In the genomic region with DNA sequence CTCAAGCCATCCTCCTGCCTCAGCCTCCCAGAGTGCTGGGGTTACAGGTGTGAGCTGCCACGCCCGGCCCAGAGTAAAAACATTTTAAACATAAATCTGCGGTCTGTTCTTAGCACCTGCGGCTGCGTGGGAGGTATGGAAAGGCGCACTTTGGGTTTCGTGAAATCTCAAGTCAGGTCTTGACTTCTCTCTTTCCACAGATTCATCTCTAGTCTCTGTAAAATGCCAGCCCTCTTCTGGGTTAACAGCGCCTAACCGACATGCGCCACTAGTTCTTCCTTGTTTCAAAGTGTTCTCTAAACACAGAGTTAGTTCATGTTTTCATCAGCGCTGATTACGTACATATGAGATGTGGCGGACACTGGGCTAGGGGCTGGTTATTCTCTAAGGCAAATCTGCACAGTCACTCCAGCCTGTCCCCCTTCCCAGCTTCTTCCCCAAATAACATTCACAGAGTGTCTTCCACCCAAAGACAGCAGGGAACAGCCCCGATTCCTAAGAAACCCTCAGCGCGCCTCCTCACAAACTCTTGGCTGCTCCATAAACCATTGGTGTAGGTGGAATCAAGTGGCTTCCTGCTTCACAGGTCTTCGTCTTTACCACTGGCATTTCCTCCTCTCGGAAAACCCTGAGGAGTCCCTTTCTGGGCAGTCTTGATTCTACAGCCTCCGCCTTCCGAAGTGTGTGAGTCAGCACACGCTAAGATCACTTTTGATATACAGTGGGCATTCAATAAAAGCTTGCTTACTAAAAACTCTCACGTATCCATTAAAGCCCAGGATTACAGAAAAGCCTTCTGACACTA, we compare ENCODE assay signal across 8 cellular contexts. TPM values are rescaled to one million over a fixed set of nuclear protein-coding genes. Genes with fewer than 3 reads are reported as not detected.
DNase-seq lines count a peak whose midpoint lies in the region; ATAC-seq and TF ChIP-seq lines count a peak whose summit lies in the region.

No MANE protein-coding gene starts in this region.

- TF ChIP-seq POLR2A in adrenal gland (IDR thresholded peaks at IDR 0.05), result no peak
- TF ChIP-seq POLR2A in spleen (IDR thresholded peaks at IDR 0.05), result no peak

- H3K36me3 ChIP-seq in adrenal gland (replicated peaks in 1 of 2) (no peaks in the 10 kb centered on the region), iPS-18a (ENCODE audit: control insufficient read depth, low read depth, low read length) (no peaks in the 10 kb centered on the region), spleen (peaks cover 0 to 30% (median 5%) of the 10 kb centered on the region in 6 donors)

- H3K9me3 ChIP-seq in adrenal gland (replicated peaks in 1 of 3), result no peaks in the 10 kb centered on the region
- no peaks in the 10 kb centered on the region for H3K9me3 ChIP-seq in iPS-18a (ENCODE audit: control insufficient read depth, low read depth, low read length)
- no peaks in the 10 kb centered on the region for H3K9me3 ChIP-seq in spleen

- H3K4me1 ChIP-seq in adrenal gland (replicated peaks in 1 of 2) (peaks cover 9 to 33% of the 10 kb centered on the region in 2 donors), iPS-18a (ENCODE audit: control insufficient read depth, low read depth, low read length) (peaks cover 6% of the 10 kb centered on the region), spleen (peaks cover 13 to 67% (median 37%) of the 10 kb centered on the region in 6 donors)

- 64 to 67% (median 65%) methylated on average over 22 of the region's 22 CpGs for WGBS in adrenal gland, 4 donors
- WGBS in spleen, 5 donors, result 23 to 42% (median 34%) methylated on average over 22 of the region's 22 CpGs

- intact Hi-C loops in adrenal gland (cut with DNase I) (no loop called here), spleen (cut with DNase I; ENCODE audit: low total_unique reads) (no loop called here)

- H3K27ac ChIP-seq in adrenal gland (peak overlapping the region; percentile 92 to 99 (median 96)), iPS-18a (ENCODE audit: low read length) (no peak overlapping the region), spleen (peak overlapping the region; percentile 86 to 98 (median 96))

- H3K27me3 ChIP-seq in adrenal gland, result no peaks in the 10 kb centered on the region
- H3K27me3 ChIP-seq in iPS-18a (ENCODE audit: control insufficient read depth, insufficient read depth, low read length), result no peaks in the 10 kb centered on the region
- H3K27me3 ChIP-seq in spleen (replicated peaks in 1 of 7), result no peaks in the 10 kb centered on the region

- TF ChIP-seq CTCF in adrenal gland (IDR thresholded peaks at IDR 0.05), result no peak
- peak in 1 of 11 experiments; percentile 31 for TF ChIP-seq CTCF in spleen (IDR thresholded peaks at IDR 0.05 in 8 of 11, conservative IDR thresholded peaks at IDR 0.05 in 3 of 11)

- H3K9ac ChIP-seq in iPS-18a (ENCODE audit: low read length), result peak overlapping the region; percentile 83

- H3K4me3 ChIP-seq in adrenal gland (peak overlapping the region in 2 of 4 donors; percentile 66 to 96), iPS-18a (ENCODE audit: low read length) (peak overlapping the region; percentile 89), spleen (peak overlapping the region; percentile 68 to 97 (median 84))

- ATAC-seq in HG03439 (IDR thresholded peaks at IDR 0.05; ENCODE audit: unreplicated experiment), result peak; percentile 60
- ATAC-seq in SK-N-SH treated with all-trans-retinoic acid at 6 μM for 48 hours, result peak; percentile 79
- ATAC-seq in GM19452 (IDR thresholded peaks at IDR 0.05; ENCODE audit: unreplicated experiment), result no peak

- DNase-seq in activated gamma-delta T cell treated with Interleukin-2 at 50 U/mL for 16 hours, result peak; percentile 17
- no peak for DNase-seq in activated gamma-delta T cell (lab: John Stamatoyannopoulos, UW)
- DNase-seq in adrenal gland, result peak in 4 of 7 donors; percentile 18 to 28 (median 24)
- DNase-seq in spleen, result peak; percentile 81

TF ChIP-seq in SK-N-SH treated with all-trans-retinoic acid at 6 μM for 48 hours, 23 proteins besides CTCF, POLR2A, EP300 and RAD21:
- TF ChIP-seq, protein P1, sequence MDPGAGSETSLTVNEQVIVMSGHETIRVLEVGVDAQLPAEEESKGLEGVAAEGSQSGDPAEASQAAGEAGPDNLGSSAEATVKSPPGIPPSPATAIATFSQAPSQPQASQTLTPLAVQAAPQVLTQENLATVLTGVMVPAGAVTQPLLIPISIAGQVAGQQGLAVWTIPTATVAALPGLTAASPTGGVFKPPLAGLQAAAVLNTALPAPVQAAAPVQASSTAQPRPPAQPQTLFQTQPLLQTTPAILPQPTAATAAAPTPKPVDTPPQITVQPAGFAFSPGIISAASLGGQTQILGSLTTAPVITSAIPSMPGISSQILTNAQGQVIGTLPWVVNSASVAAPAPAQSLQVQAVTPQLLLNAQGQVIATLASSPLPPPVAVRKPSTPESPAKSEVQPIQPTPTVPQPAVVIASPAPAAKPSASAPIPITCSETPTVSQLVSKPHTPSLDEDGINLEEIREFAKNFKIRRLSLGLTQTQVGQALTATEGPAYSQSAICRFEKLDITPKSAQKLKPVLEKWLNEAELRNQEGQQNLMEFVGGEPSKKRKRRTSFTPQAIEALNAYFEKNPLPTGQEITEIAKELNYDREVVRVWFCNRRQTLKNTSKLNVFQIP (CRISPR knock-in tag; IDR thresholded peaks at IDR 0.05; ENCODE audit: borderline replicate concordance, low read depth), result no peak
- no peak for TF ChIP-seq ZC3H10 (CRISPR knock-in tag; IDR thresholded peaks at IDR 0.05)
- no peak for TF ChIP-seq ZNF8 (CRISPR knock-in tag; IDR thresholded peaks at IDR 0.05)
- no peak for TF ChIP-seq GLIS3 (CRISPR knock-in tag; IDR thresholded peaks at IDR 0.05)
- TF ChIP-seq ISL1 (CRISPR knock-in tag; IDR thresholded peaks at IDR 0.05), result no peak
- no peak for TF ChIP-seq BACH2 (CRISPR knock-in tag; IDR thresholded peaks at IDR 0.05; ENCODE audit: borderline replicate concordance)
- TF ChIP-seq SNAI2 (CRISPR knock-in tag; IDR thresholded peaks at IDR 0.05), result no peak
- TF ChIP-seq CSRNP3 (CRISPR knock-in tag; IDR thresholded peaks at IDR 0.05), result no peak
- no peak for TF ChIP-seq PPARA (CRISPR knock-in tag; IDR thresholded peaks at IDR 0.05; ENCODE audit: borderline replicate concordance)
- no peak for TF ChIP-seq ZFP30 (CRISPR knock-in tag; IDR thresholded peaks at IDR 0.05)
- TF ChIP-seq, protein P2, sequence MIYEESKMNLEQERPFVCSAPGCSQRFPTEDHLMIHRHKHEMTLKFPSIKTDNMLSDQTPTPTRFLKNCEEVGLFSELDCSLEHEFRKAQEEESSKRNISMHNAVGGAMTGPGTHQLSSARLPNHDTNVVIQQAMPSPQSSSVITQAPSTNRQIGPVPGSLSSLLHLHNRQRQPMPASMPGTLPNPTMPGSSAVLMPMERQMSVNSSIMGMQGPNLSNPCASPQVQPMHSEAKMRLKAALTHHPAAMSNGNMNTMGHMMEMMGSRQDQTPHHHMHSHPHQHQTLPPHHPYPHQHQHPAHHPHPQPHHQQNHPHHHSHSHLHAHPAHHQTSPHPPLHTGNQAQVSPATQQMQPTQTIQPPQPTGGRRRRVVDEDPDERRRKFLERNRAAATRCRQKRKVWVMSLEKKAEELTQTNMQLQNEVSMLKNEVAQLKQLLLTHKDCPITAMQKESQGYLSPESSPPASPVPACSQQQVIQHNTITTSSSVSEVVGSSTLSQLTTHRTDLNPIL (CRISPR knock-in tag; IDR thresholded peaks at IDR 0.05; ENCODE audit: low read depth), result no peak
TF ChIP-seq in SK-N-SH treated with all-trans-retinoic acid at 6 μM for 48 hours: peak in this region for 0.

RNA-seq across cellular contexts. Expression of gene PARP4, which starts 1.4 kb away (rescaled TPM):
- total RNA-seq in adrenal gland, result 10 to 100 TPM; 39.5 to 92.2 (median 74.1) TPM
- polyA plus RNA-seq in adrenal gland, result 10 to 100 TPM; 19.8 to 43.5 (median 21.6) TPM
- 100 to 1,000 TPM in 1 of 7 donors, 10 to 100 TPM in 6; 47.7 to 107 (median 75.5) TPM for total RNA-seq in spleen
- polyA plus RNA-seq in spleen, result 10 to 100 TPM; 10.8 to 15.7 (median 12.2) TPM
